Comparison of ENCODE assay signal across 8 cellular contexts in the genomic region with DNA sequence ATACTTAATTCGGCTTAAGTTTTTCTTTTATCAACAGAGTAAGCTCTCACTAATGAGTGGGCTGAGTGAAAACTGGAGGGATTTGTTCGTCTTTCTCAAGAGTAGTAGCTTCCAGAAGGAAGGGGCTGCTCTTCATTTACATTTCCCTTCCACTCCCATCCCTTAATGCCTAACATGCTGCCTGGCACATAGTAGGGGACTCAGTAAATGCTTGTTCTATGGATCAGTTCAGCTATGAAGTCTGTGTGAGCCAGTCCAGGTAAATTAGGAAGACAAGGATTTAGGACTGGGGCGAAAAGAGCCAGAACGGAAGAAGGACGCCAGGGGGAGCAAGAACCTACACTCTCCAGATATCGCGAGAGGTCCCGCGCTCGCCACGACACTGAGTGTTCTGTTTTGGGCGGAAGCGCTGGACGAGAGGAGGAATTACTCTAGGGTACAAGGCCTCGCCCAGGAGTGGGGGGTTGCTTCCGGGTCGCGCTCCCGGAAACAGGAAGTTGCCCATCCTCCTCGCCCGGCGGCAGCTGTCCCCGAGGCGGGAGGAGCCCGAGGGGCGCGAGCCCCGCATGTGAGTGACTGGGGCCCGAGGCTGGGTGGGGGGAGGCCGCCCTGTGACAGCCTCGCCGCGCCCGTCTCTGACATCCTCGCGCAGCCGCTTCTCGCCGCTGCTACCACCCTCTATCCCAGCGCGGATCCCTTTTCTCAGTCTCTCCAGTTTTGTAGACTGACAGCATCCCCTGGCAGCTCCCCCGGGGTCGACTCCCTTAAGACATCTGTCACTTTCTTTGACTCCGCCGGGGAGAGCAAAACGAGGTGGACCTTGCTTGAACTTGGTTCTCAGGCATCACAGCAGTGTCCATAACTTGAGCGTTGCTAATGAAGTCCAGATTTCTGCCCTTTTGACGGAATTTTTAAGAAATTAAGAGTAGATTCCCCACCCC. TPM values are rescaled to one million over a fixed set of nuclear protein-coding genes. Genes with fewer than 3 reads are reported as not detected.
DNase-seq lines count a peak whose midpoint lies in the region; ATAC-seq, FAIRE-seq and TF ChIP-seq lines count a peak whose summit lies in the region.

A gene with protein sequence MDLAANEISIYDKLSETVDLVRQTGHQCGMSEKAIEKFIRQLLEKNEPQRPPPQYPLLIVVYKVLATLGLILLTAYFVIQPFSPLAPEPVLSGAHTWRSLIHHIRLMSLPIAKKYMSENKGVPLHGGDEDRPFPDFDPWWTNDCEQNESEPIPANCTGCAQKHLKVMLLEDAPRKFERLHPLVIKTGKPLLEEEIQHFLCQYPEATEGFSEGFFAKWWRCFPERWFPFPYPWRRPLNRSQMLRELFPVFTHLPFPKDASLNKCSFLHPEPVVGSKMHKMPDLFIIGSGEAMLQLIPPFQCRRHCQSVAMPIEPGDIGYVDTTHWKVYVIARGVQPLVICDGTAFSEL (plus strand): TSS at position 492 of the 941 bp plus-strand sequence. CDS start 13,493 bp downstream, outside the sequence.

- peaks cover 0 to 7% (median 0%) of the 10 kb centered on the region in 11 experiments; a peak in 2 of 22 replicates for H4K20me1 ChIP-seq in BLaER1 treated with 17β-estradiol and CSF1 and Interleukin-3, amounts not matched to agents 10 nM and 100 nM

- DNase-seq in GM19239 (ENCODE audit: insufficient read length, low spot score) (peak; percentile 73), NCI-H524 (lab: John Stamatoyannopoulos, UW) (peak; percentile 97 to 99), choroid plexus epithelial cell (ENCODE audit: low read depth) (peak; percentile 98), kidney glomerular epithelial cell (lab: John Stamatoyannopoulos, UW) (peak; percentile 97)
- peak; percentile 99 for DNase-seq in activated CD4-positive, alpha-beta T cell treated with anti-CD3 and anti-CD28 coated beads for 36 hours
- DNase-seq in stimulated activated CD4-positive, alpha-beta T cell treated with anti-CD3 and anti-CD28 coated beads, Interleukin-1b, Interleukin-23, amount 100 ng/mL, for 1 hour (ENCODE audit: low read depth in 2 of 2) = peak; percentile 89 to 96

- H3K27ac ChIP-seq in BLaER1 treated with 17β-estradiol and CSF1 and Interleukin-3, amounts not matched to agents 10 nM and 100 nM = peak within 1 kb of the TSS; percentile 74 to 87 (median 83)

- peak within 1 kb of the TSS; percentile 89 for H3K4me3 Mint-ChIP-seq in activated CD4-positive, alpha-beta T cell treated with anti-CD3 and anti-CD28 coated beads for 36 hours

- CTCF ChIA-PET in activated CD4-positive, alpha-beta T cell treated with anti-CD3 and anti-CD28 coated beads for 36 hours (lab: Charles Lee) = interaction anchor here (0.6 to 6.1 kb wide), 29 partner anchors 12 to 655 kb away, joined by 3 to 91 read pairs (median 4); a partner anchor contains a TSS

- peak within 1 kb of the TSS; percentile 67 to 94 (median 80) for H3K4me3 ChIP-seq in BLaER1 treated with 17β-estradiol and CSF1 and Interleukin-3, amounts not matched to agents 10 nM and 100 nM
- H3K4me3 ChIP-seq in choroid plexus epithelial cell (ENCODE audit: low read depth, low read length) = peak within 1 kb of the TSS; percentile 65

- H3K4me1 Mint-ChIP-seq in activated CD4-positive, alpha-beta T cell treated with anti-CD3 and anti-CD28 coated beads for 36 hours = peaks cover 31% of the 10 kb centered on the region

- H3K27me3 ChIP-seq in BLaER1 treated with 17β-estradiol and CSF1 and Interleukin-3, amounts not matched to agents 10 nM and 100 nM = no peaks in the 10 kb centered on the region

- H3K27ac Mint-ChIP-seq in activated CD4-positive, alpha-beta T cell treated with anti-CD3 and anti-CD28 coated beads for 36 hours = peak within 1 kb of the TSS; percentile 97

- H3K4me1 ChIP-seq in BLaER1 treated with 17β-estradiol and CSF1 and Interleukin-3, amounts not matched to agents 10 nM and 100 nM = peaks cover 15 to 23% (median 20%) of the 10 kb centered on the region in 10 experiments

- FAIRE-seq in GM19239 (lab: Jason Lieb, UNC) = peak; percentile 98

- intact Hi-C loops in activated CD4-positive, alpha-beta T cell treated with anti-CD3 and anti-CD28 coated beads for 36 hours (cut with DNase I, micrococcal nuclease) = loop anchor here (1.0 to 5.0 kb wide), 13 partner anchors 10 to 963 kb away; a partner anchor contains a TSS

- no peaks in the 10 kb centered on the region for H3K9me3 Mint-ChIP-seq in activated CD4-positive, alpha-beta T cell treated with anti-CD3 and anti-CD28 coated beads for 36 hours (ENCODE audit: low read depth)

- POLR2A ChIA-PET in activated CD4-positive, alpha-beta T cell treated with anti-CD3 and anti-CD28 coated beads for 36 hours (lab: Charles Lee) = interaction anchor here (0.5 to 1.4 kb wide), 5 partner anchors 11 to 1540 kb away, joined by 3 to 7 read pairs (median 4); a partner anchor contains a TSS

- no peaks in the 10 kb centered on the region for H3K27me3 Mint-ChIP-seq in activated CD4-positive, alpha-beta T cell treated with anti-CD3 and anti-CD28 coated beads for 36 hours

- H3K9ac ChIP-seq in BLaER1 treated with 17β-estradiol and CSF1 and Interleukin-3, amounts not matched to agents 10 nM and 100 nM = peak within 1 kb of the TSS; percentile 79 to 90 (median 86)

- peak; percentile 92 for ATAC-seq in HG03457 (IDR thresholded peaks at IDR 0.05; ENCODE audit: unreplicated experiment)
- peak; percentile 100 for ATAC-seq in activated CD4-positive, alpha-beta T cell treated with anti-CD3 and anti-CD28 coated beads for 36 hours

- H3K36me3 ChIP-seq in BLaER1 treated with 17β-estradiol and CSF1 and Interleukin-3, amounts not matched to agents 10 nM and 100 nM = 0 out of 22 replicates have a peak, but pooled peaks cover 0 to 4% (median 0%) of the 10 kb centered on the region in 11 experiments

- H3K36me3 Mint-ChIP-seq in activated CD4-positive, alpha-beta T cell treated with anti-CD3 and anti-CD28 coated beads for 36 hours (ENCODE audit: low read depth) = peaks cover 2% of the 10 kb centered on the region

- H3K9me3 ChIP-seq in BLaER1 treated with 17β-estradiol and CSF1 and Interleukin-3, amounts not matched to agents 10 nM and 100 nM (replicated peaks in 1 of 11) = peaks cover 0 to 8% (median 4%) of the 10 kb centered on the region in 11 experiments; a peak in 10 of 22 replicates

- TF ChIP-seq CTCF in choroid plexus epithelial cell (conservative IDR thresholded peaks at IDR 0.05; ENCODE audit: low read depth, low read length) = peak; percentile 91

- peak within 1 kb of the TSS; percentile 76 to 94 (median 81) for H3K4me2 ChIP-seq in BLaER1 treated with 17β-estradiol and CSF1 and Interleukin-3, amounts not matched to agents 10 nM and 100 nM

RNA-seq across cellular contexts. Expression of the gene that starts here (rescaled TPM):
- 10 to 100 TPM; 29.5 to 36.2 TPM for total RNA-seq in activated CD4-positive, alpha-beta T cell treated with anti-CD3 and anti-CD28 coated beads for 36 hours

Comparison
In these comparisons a context has a peak if more than half of its experiments do, and no peak if none do; other contexts are left out.
1. Peak in every context shown above with its lines: DNase-seq, ATAC-seq, H3K4me3 ChIP-seq and H3K27ac ChIP-seq.